1 cellular context compared by ENCODE assay signal in the genomic region with DNA sequence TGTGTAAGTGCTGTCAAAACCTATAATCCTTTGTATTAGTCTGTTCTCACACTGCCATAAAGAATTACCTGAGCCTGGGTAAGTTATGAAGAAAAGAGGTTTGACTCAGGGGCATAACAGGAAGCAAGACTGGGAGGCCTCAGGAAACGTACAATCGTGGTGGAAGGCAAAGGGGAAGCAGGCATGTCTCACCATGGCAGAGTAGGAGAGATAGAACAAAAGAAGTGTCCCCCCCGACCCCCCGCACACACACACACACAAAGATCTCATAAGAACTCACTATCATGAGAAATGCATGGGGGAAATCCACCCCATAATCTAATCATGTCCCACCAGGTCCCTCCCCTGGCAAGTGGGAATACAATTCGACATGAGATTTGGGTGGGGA.
TF ChIP-seq lines count a peak whose summit lies in the region.

No MANE protein-coding gene starts in this region.

TF ChIP-seq in SK-N-SH treated with all-trans-retinoic acid at 6 μM for 48 hours, 23 proteins besides CTCF, POLR2A, EP300 and RAD21 (continued from another document):
- TF ChIP-seq, protein P1, sequence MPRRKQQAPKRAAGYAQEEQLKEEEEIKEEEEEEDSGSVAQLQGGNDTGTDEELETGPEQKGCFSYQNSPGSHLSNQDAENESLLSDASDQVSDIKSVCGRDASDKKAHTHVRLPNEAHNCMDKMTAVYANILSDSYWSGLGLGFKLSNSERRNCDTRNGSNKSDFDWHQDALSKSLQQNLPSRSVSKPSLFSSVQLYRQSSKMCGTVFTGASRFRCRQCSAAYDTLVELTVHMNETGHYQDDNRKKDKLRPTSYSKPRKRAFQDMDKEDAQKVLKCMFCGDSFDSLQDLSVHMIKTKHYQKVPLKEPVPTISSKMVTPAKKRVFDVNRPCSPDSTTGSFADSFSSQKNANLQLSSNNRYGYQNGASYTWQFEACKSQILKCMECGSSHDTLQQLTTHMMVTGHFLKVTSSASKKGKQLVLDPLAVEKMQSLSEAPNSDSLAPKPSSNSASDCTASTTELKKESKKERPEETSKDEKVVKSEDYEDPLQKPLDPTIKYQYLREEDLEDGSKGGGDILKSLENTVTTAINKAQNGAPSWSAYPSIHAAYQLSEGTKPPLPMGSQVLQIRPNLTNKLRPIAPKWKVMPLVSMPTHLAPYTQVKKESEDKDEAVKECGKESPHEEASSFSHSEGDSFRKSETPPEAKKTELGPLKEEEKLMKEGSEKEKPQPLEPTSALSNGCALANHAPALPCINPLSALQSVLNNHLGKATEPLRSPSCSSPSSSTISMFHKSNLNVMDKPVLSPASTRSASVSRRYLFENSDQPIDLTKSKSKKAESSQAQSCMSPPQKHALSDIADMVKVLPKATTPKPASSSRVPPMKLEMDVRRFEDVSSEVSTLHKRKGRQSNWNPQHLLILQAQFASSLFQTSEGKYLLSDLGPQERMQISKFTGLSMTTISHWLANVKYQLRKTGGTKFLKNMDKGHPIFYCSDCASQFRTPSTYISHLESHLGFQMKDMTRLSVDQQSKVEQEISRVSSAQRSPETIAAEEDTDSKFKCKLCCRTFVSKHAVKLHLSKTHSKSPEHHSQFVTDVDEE (CRISPR knock-in tag; IDR thresholded peaks at IDR 0.05), result no peak
- TF ChIP-seq ZNF8 (CRISPR knock-in tag; IDR thresholded peaks at IDR 0.05) (no peak), ISL1 (CRISPR knock-in tag; IDR thresholded peaks at IDR 0.05) (no peak), ZNF565 (CRISPR knock-in tag; conservative IDR thresholded peaks at IDR 0.05; ENCODE audit: low read depth) (no peak), ZNF70 (CRISPR knock-in tag; IDR thresholded peaks at IDR 0.05) (no peak), RARB (CRISPR knock-in tag; IDR thresholded peaks at IDR 0.05) (no peak), TOX (CRISPR knock-in tag; IDR thresholded peaks at IDR 0.05; ENCODE audit: borderline replicate concordance) (no peak), CSDC2 (CRISPR knock-in tag; IDR thresholded peaks at IDR 0.05) (no peak), TCF4 (CRISPR knock-in tag; IDR thresholded peaks at IDR 0.05; ENCODE audit: borderline replicate concordance) (no peak), ZFP30 (CRISPR knock-in tag; IDR thresholded peaks at IDR 0.05) (no peak), ARNTL (CRISPR knock-in tag; IDR thresholded peaks at IDR 0.05; ENCODE audit: borderline replicate concordance, low read depth) (no peak)
- TF ChIP-seq, protein P2, sequence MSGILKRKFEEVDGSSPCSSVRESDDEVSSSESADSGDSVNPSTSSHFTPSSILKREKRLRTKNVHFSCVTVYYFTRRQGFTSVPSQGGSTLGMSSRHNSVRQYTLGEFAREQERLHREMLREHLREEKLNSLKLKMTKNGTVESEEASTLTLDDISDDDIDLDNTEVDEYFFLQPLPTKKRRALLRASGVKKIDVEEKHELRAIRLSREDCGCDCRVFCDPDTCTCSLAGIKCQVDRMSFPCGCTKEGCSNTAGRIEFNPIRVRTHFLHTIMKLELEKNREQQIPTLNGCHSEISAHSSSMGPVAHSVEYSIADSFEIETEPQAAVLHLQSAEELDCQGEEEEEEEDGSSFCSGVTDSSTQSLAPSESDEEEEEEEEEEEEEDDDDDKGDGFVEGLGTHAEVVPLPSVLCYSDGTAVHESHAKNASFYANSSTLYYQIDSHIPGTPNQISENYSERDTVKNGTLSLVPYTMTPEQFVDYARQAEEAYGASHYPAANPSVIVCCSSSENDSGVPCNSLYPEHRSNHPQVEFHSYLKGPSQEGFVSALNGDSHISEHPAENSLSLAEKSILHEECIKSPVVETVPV (CRISPR knock-in tag; IDR thresholded peaks at IDR 0.05), result no peak
- TF ChIP-seq, protein P3, sequence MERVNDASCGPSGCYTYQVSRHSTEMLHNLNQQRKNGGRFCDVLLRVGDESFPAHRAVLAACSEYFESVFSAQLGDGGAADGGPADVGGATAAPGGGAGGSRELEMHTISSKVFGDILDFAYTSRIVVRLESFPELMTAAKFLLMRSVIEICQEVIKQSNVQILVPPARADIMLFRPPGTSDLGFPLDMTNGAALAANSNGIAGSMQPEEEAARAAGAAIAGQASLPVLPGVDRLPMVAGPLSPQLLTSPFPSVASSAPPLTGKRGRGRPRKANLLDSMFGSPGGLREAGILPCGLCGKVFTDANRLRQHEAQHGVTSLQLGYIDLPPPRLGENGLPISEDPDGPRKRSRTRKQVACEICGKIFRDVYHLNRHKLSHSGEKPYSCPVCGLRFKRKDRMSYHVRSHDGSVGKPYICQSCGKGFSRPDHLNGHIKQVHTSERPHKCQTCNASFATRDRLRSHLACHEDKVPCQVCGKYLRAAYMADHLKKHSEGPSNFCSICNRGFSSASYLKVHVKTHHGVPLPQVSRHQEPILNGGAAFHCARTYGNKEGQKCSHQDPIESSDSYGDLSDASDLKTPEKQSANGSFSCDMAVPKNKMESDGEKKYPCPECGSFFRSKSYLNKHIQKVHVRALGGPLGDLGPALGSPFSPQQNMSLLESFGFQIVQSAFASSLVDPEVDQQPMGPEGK (CRISPR knock-in tag; IDR thresholded peaks at IDR 0.05; ENCODE audit: borderline replicate concordance), result no peak
